8 cellular contexts compared by ENCODE assay signal in genomic region chr1:207997486-207998268, GRCh38.
A peak's percentile ranks its signal among the peaks of the same experiment; 100 is the strongest.
DNase-seq lines count a peak whose midpoint lies in the region; ATAC-seq and TF ChIP-seq lines count a peak whose summit lies in the region.

No MANE protein-coding gene starts in this region.

- intact Hi-C loops in CD4-positive, alpha-beta T cell (cut with DNase I, micrococcal nuclease): no loop called here
- intact Hi-C loops in sigmoid colon (cut with DNase I): no loop called here

- peak; percentile 80 for TF ChIP-seq CTCF in CD4-positive, alpha-beta T cell (IDR thresholded peaks at IDR 0.05)
- peak; percentile 77 for TF ChIP-seq CTCF in SU-DHL-6 (IDR thresholded peaks at IDR 0.05; ENCODE audit: insufficient read depth, low read length, poor library complexity, severe bottlenecking)
- peak; percentile 81 for TF ChIP-seq CTCF in hepatocyte (IDR thresholded peaks at IDR 0.05; ENCODE audit: poor library complexity)
- peak in 3 of 4 experiments; percentile 64 to 80 (median 65) for TF ChIP-seq CTCF in sigmoid colon (IDR thresholded peaks at IDR 0.05)

- peak; percentile 78 for ATAC-seq in CD4-positive, alpha-beta T cell (ENCODE audit: poor library complexity)
- peak; percentile 68 for ATAC-seq in GM21515 (IDR thresholded peaks at IDR 0.05; ENCODE audit: unreplicated experiment)
- no peak for ATAC-seq in GM18867 (IDR thresholded peaks at IDR 0.05; ENCODE audit: unreplicated experiment)

- H3K9ac ChIP-seq in SU-DHL-6 (ENCODE audit: low read length): no peak overlapping the region

- WGBS in hepatocyte (ENCODE audit: low lambda C conversion rate, missing lambda C conversion rate): 52% methylated on average over 9 of the region's 9 CpGs
- WGBS in sigmoid colon, 2 donors: 36 to 45% methylated on average over 9 of the region's 9 CpGs

- H2AFZ ChIP-seq in SU-DHL-6 (ENCODE audit: low read depth, low read length, severe bottlenecking): no peak overlapping the region
- no peak overlapping the region for H2AFZ ChIP-seq in hepatocyte

- no peaks in the 10 kb centered on the region for H3K9me3 ChIP-seq in CD4-positive, alpha-beta T cell (ENCODE audit: control insufficient read depth, low read length)
- H3K9me3 ChIP-seq in MG63 (peaks cover 5% of the 10 kb centered on the region; the same call in 1 of the 2 replicates), SU-DHL-6 (ENCODE audit: insufficient read depth, low read length) (no peaks in the 10 kb centered on the region), hepatocyte (ENCODE audit: low read depth) (no peaks in the 10 kb centered on the region), sigmoid colon (no peaks in the 10 kb centered on the region)

- H3K27ac ChIP-seq in CD4-positive, alpha-beta T cell (ENCODE audit: low read depth, low read length): no peak overlapping the region
- H3K27ac ChIP-seq in SU-DHL-6 (ENCODE audit: low read depth, low read length) (no peak overlapping the region), hepatocyte (no peak overlapping the region), sigmoid colon (no peak overlapping the region)

- no peak overlapping the region for H3K27ac Mint-ChIP-seq in CD4-positive, alpha-beta T cell

- peaks cover 6% of the 10 kb centered on the region for H3K27me3 Mint-ChIP-seq in CD4-positive, alpha-beta T cell

- POLR2A ChIA-PET in CD4-positive, alpha-beta T cell (lab: Charles Lee): no interaction called here

- H3K4me3 ChIP-seq in MG63 (no peak overlapping the region), SU-DHL-6 (ENCODE audit: insufficient read depth, low read length, poor library complexity, severe bottlenecking) (no peak overlapping the region), hepatocyte (no peak overlapping the region), sigmoid colon (no peak overlapping the region)

- no peak for TF ChIP-seq EP300 in sigmoid colon (IDR thresholded peaks at IDR 0.05)

- CTCF ChIA-PET in CD4-positive, alpha-beta T cell (lab: Charles Lee): interaction anchor here (0.6 to 1.5 kb wide), 6 partner anchors 11 to 99 kb away, joined by 3 to 15 read pairs (median 4); no protein-coding TSS in a partner anchor

- no peaks in the 10 kb centered on the region for H3K4me1 ChIP-seq in hepatocyte (ENCODE audit: insufficient read depth)
- peaks cover 0 to 4% (median 2%) of the 10 kb centered on the region in 4 donors for H3K4me1 ChIP-seq in sigmoid colon

- no peak overlapping the region for H3K4me3 Mint-ChIP-seq in CD4-positive, alpha-beta T cell

- no peaks in the 10 kb centered on the region for H3K9me3 Mint-ChIP-seq in CD4-positive, alpha-beta T cell

- no peaks in the 10 kb centered on the region for H3K36me3 Mint-ChIP-seq in CD4-positive, alpha-beta T cell (ENCODE audit: low read depth)

- no peaks in the 10 kb centered on the region for H3K27me3 ChIP-seq in CD4-positive, alpha-beta T cell (ENCODE audit: control insufficient read depth, insufficient read depth, low read length)
- H3K27me3 ChIP-seq in MG63 (peaks cover 2% of the 10 kb centered on the region; the same call in 1 of the 2 replicates), SU-DHL-6 (ENCODE audit: low read length) (no peaks in the 10 kb centered on the region), hepatocyte (peaks cover 5% of the 10 kb centered on the region), sigmoid colon (no peaks in the 10 kb centered on the region)

- no peaks in the 10 kb centered on the region for H3K4me1 Mint-ChIP-seq in CD4-positive, alpha-beta T cell (ENCODE audit: low read depth)

- DNase-seq in CD4-positive, alpha-beta T cell: peak; percentile 15 to 44 (median 24)
- DNase-seq in MG63: peak; percentile 58
- peak in 48 of 58 donors; percentile 3 to 75 (median 29) for DNase-seq in anterior cingulate cortex (lab: John Stamatoyannopoulos, UW)
- peak; percentile 88 for DNase-seq in hepatocyte (ENCODE audit: low spot score)
- peak; percentile 91 for DNase-seq in sigmoid colon

- no peak for TF ChIP-seq POLR2A in sigmoid colon (IDR thresholded peaks at IDR 0.05)

- H3K4me2 ChIP-seq in SU-DHL-6 (ENCODE audit: low read depth, low read length, poor library complexity, severe bottlenecking) (no peak overlapping the region), hepatocyte (no peak overlapping the region)

- no peaks in the 10 kb centered on the region for H4K20me1 ChIP-seq in SU-DHL-6 (ENCODE audit: low read depth, low read length)
- H4K20me1 ChIP-seq in hepatocyte (ENCODE audit: insufficient read depth, poor library complexity, severe bottlenecking): no peaks in the 10 kb centered on the region

- no peaks in the 10 kb centered on the region for H3K9me2 ChIP-seq in SU-DHL-6 (replicated peaks; ENCODE audit: insufficient read depth, low read length)
- H3K9me2 ChIP-seq in hepatocyte (replicated peaks; ENCODE audit: insufficient read depth): no peaks in the 10 kb centered on the region

- H3K36me3 ChIP-seq in MG63 (no peaks in the 10 kb centered on the region), SU-DHL-6 (ENCODE audit: low read length) (no peaks in the 10 kb centered on the region), hepatocyte (replicated peaks; ENCODE audit: insufficient read depth, low read depth) (no peaks in the 10 kb centered on the region), sigmoid colon (no peaks in the 10 kb centered on the region)

- no peaks in the 10 kb centered on the region for H3F3A ChIP-seq in SU-DHL-6 (ENCODE audit: insufficient read depth)

- no peaks in the 10 kb centered on the region for H3K79me2 ChIP-seq in SU-DHL-6 (ENCODE audit: insufficient read depth, low read length)
- no peaks in the 10 kb centered on the region for H3K79me2 ChIP-seq in hepatocyte

Comparison
In these comparisons a context has a peak if more than half of its experiments do, and no peak if none do; other contexts are left out.
1. DNase-seq: peak in every context shown above with its lines; median percentile 91 in sigmoid colon; 88 in hepatocyte; 58 in MG63; 29 in anterior cingulate cortex; 24 in CD4-positive, alpha-beta T cell.